In the genomic region with DNA sequence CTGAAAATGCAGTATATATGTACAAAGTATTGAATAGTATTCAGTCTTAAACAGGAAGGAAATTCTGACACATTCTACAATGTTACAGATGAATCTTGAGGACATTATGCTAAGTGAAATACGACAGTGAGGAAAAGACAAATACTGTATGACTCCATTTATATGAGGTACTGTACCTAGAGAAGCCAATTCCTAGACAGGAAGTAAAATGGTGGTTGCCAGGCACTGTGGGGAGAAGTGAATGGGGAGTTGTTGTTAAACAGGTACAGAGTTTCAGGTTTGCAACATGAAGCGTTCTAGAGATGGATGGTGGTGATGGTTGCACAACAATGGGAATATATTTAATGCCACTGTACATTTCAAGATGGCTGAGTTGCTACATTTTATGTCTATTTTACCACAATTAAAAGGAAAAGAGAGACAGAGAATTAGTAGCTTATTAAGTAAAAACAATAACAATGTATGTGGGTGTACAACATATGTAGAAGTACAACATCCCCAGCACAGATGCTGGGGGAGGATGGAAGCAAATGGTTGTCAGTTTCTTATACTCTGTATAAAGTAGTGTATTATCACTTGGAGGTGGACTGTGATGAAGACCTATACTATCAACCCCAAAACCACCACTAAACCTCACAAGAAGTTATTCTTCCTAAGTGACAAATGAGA, we compare ENCODE assay signal across 1 cellular context.
TF ChIP-seq lines count a peak whose summit lies in the region.

No MANE protein-coding gene starts in this region.

TF ChIP-seq in HEK293, 187 proteins besides CTCF, POLR2A, EP300 and RAD21 (continued from another document):
- TF ChIP-seq, protein P1, sequence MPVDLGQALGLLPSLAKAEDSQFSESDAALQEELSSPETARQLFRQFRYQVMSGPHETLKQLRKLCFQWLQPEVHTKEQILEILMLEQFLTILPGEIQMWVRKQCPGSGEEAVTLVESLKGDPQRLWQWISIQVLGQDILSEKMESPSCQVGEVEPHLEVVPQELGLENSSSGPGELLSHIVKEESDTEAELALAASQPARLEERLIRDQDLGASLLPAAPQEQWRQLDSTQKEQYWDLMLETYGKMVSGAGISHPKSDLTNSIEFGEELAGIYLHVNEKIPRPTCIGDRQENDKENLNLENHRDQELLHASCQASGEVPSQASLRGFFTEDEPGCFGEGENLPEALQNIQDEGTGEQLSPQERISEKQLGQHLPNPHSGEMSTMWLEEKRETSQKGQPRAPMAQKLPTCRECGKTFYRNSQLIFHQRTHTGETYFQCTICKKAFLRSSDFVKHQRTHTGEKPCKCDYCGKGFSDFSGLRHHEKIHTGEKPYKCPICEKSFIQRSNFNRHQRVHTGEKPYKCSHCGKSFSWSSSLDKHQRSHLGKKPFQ (tag by site-specific recombination; IDR thresholded peaks at IDR 0.05), result no peak
- TF ChIP-seq ZBTB21 (tag by site-specific recombination; IDR thresholded peaks at IDR 0.05) (no peak), ZNF391 (tag by site-specific recombination; IDR thresholded peaks at IDR 0.05; ENCODE audit: borderline replicate concordance, low read depth) (no peak), ZNF785 (tag by site-specific recombination; IDR thresholded peaks at IDR 0.05) (no peak), ZNF114 (tag by site-specific recombination; IDR thresholded peaks at IDR 0.05) (no peak), ZBTB20 (tag by site-specific recombination; IDR thresholded peaks at IDR 0.05) (no peak), OVOL3 (tag by site-specific recombination; IDR thresholded peaks at IDR 0.05) (no peak), FEZF1 (tag by site-specific recombination; IDR thresholded peaks at IDR 0.05) (no peak), ZNF664 (tag by site-specific recombination; IDR thresholded peaks at IDR 0.05) (no peak), SETDB1 (IDR thresholded peaks at IDR 0.05; ENCODE audit: insufficient read length, low read length) (peak; percentile 85), ZNF239 (tag by site-specific recombination; IDR thresholded peaks at IDR 0.05) (no peak), ZNF184 (tag by site-specific recombination; IDR thresholded peaks at IDR 0.05) (0 out of 2 replicates have a peak, but pooled peaks have one; percentile 24), ZNF518A (tag by site-specific recombination; conservative IDR thresholded peaks at IDR 0.05; ENCODE audit: low read depth) (no peak), ZNF548 (tag by site-specific recombination; IDR thresholded peaks at IDR 0.05) (no peak), ZNF148 (tag by site-specific recombination; IDR thresholded peaks at IDR 0.05; ENCODE audit: borderline replicate concordance) (no peak), ZFP3 (tag by site-specific recombination; IDR thresholded peaks at IDR 0.05; ENCODE audit: low read depth) (no peak), ZNF626 (tag by site-specific recombination; IDR thresholded peaks at IDR 0.05) (peak; percentile 80; the same call in 1 of the 2 replicates), ZNF133 (tag by site-specific recombination; IDR thresholded peaks at IDR 0.05) (peak; percentile 100), ZNF221 (tag by site-specific recombination; IDR thresholded peaks at IDR 0.05; ENCODE audit: borderline replicate concordance) (no peak), ZNF623 (tag by site-specific recombination; IDR thresholded peaks at IDR 0.05) (no peak), ZBTB10 (tag by site-specific recombination; IDR thresholded peaks at IDR 0.05) (no peak), ZNF558 (tag by site-specific recombination; IDR thresholded peaks at IDR 0.05) (no peak), GLIS2 (tag by site-specific recombination; IDR thresholded peaks at IDR 0.05) (no peak), ZSCAN23 (tag by site-specific recombination; IDR thresholded peaks at IDR 0.05) (no peak), ZNF580 (tag by site-specific recombination; IDR thresholded peaks at IDR 0.05) (no peak), ZNF692 (tag by site-specific recombination; IDR thresholded peaks at IDR 0.05) (no peak)
- TF ChIP-seq, protein P2, sequence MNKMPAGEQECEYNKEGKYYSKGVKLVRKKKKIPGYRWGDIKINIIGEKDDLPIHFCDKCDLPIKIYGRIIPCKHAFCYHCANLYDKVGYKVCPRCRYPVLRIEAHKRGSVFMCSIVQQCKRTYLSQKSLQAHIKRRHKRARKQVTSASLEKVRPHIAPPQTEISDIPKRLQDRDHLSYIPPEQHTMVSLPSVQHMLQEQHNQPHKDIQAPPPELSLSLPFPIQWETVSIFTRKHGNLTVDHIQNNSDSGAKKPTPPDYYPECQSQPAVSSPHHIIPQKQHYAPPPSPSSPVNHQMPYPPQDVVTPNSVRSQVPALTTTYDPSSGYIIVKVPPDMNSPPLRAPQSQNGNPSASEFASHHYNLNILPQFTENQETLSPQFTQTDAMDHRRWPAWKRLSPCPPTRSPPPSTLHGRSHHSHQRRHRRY (tag by site-specific recombination; IDR thresholded peaks at IDR 0.05), result no peak
- TF ChIP-seq, protein P3, sequence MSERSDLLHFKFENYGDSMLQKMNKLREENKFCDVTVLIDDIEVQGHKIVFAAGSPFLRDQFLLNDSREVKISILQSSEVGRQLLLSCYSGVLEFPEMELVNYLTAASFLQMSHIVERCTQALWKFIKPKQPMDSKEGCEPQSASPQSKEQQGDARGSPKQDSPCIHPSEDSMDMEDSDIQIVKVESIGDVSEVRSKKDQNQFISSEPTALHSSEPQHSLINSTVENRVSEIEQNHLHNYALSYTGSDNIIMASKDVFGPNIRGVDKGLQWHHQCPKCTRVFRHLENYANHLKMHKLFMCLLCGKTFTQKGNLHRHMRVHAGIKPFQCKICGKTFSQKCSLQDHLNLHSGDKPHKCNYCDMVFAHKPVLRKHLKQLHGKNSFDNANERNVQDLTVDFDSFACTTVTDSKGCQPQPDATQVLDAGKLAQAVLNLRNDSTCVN (tag by site-specific recombination; optimal IDR thresholded peaks at IDR 0.05), result no peak
- TF ChIP-seq, protein P4, sequence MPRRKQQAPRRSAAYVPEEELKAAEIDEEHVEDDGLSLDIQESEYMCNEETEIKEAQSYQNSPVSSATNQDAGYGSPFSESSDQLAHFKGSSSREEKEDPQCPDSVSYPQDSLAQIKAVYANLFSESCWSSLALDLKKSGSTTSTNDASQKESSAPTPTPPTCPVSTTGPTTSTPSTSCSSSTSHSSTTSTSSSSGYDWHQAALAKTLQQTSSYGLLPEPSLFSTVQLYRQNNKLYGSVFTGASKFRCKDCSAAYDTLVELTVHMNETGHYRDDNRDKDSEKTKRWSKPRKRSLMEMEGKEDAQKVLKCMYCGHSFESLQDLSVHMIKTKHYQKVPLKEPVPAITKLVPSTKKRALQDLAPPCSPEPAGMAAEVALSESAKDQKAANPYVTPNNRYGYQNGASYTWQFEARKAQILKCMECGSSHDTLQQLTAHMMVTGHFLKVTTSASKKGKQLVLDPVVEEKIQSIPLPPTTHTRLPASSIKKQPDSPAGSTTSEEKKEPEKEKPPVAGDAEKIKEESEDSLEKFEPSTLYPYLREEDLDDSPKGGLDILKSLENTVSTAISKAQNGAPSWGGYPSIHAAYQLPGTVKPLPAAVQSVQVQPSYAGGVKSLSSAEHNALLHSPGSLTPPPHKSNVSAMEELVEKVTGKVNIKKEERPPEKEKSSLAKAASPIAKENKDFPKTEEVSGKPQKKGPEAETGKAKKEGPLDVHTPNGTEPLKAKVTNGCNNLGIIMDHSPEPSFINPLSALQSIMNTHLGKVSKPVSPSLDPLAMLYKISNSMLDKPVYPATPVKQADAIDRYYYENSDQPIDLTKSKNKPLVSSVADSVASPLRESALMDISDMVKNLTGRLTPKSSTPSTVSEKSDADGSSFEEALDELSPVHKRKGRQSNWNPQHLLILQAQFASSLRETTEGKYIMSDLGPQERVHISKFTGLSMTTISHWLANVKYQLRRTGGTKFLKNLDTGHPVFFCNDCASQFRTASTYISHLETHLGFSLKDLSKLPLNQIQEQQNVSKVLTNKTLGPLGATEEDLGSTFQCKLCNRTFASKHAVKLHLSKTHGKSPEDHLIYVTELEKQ (tag by site-specific recombination; IDR thresholded peaks at IDR 0.05; ENCODE audit: borderline replicate concordance), result no peak
